Comparison of ENCODE assay signal across 31 cellular contexts in the genomic region with DNA sequence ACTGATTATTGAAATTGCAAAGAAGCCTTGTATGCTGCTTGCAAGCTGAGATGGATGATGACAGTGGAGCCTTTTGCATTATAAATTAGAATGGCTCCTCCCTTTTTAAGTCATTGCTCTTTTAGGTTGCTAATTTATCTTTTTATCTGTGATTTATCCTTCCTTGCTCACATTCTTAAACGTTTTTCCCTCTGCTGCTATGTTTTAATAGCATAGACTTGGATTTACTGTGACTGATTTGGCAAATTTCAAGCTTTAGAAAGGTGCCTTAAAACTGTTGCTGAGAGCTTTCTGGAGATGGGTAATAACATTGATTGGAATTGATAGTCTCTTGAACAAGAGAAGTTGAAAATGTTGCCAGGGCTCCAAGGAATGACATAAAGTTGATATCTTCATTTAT.
DNase-seq lines count a peak whose midpoint lies in the region; ATAC-seq and TF ChIP-seq lines count a peak whose summit lies in the region.
"Had no signal": no experiment of that assay in that cellular context is flagged by ENCODE, and none has a peak within 500 bp of the region (broad histone marks: within the 10 kb centered on the region; RNA-seq: fewer than 3 reads in every experiment).

No MANE protein-coding gene starts in this region.

- H2AFZ ChIP-seq in SK-N-SH (ENCODE audit: low read depth) (no peak overlapping the region), GM23338 (peak overlapping the region; percentile 43; the same call in 1 of the 2 replicates)

- 6% methylated on average over 1 of the region's 1 CpG for WGBS in SK-N-SH (ENCODE audit: low lambda C conversion rate)

- intact Hi-C loops in A673 (cut with micrococcal nuclease; ENCODE audit: unreplicated experiment) = no loop called here

- H3K9me3 ChIP-seq in SK-N-SH (no peaks in the 10 kb centered on the region), A673 (ENCODE audit: low read depth, low read length, poor library complexity, severe bottlenecking) (no peaks in the 10 kb centered on the region)
- H3K9me3 ChIP-seq: A549; BE2C; BLaER1; BLaER1 treated with 17β-estradiol and CSF1 and Interleukin-3, amounts not matched to agents 10 nM and 100 nM; Caco-2 had no signal

- no peaks in the 10 kb centered on the region for H3K9me3 Mint-ChIP-seq in GM23338
- H3K9me3 Mint-ChIP-seq: CD4-positive, alpha-beta memory T cell; CD4-positive, alpha-beta T cell; CD8-positive, alpha-beta memory T cell; CD8-positive, alpha-beta T cell had no signal

- H4K20me1 ChIP-seq in SK-N-SH (ENCODE audit: insufficient read depth) = no peaks in the 10 kb centered on the region
- H4K20me1 ChIP-seq in GM23338 (replicated peaks; ENCODE audit: insufficient read depth) = no peaks in the 10 kb centered on the region
- H4K20me1 ChIP-seq: BLaER1; BLaER1 treated with 17β-estradiol and CSF1 and Interleukin-3, amounts not matched to agents 10 nM and 100 nM had no signal

- H3K9me2 ChIP-seq in SK-N-SH = no peaks in the 10 kb centered on the region
- H3K9me2 ChIP-seq in GM23338 (ENCODE audit: insufficient read depth) = no peaks in the 10 kb centered on the region

- H3K27ac Mint-ChIP-seq in GM23338 = no peak overlapping the region
- H3K27ac Mint-ChIP-seq: B cell; CD14-positive monocyte; CD4-positive, alpha-beta memory T cell; CD4-positive, alpha-beta T cell; CD4-positive, CD25-positive, alpha-beta regulatory T cell; CD8-positive, alpha-beta memory T cell; CD8-positive, alpha-beta T cell had no signal

- H3K79me2 ChIP-seq in SK-N-SH (ENCODE audit: insufficient read depth) (no peaks in the 10 kb centered on the region), GM23338 (replicated peaks; ENCODE audit: insufficient read depth) (no peaks in the 10 kb centered on the region)

- no peak overlapping the region for H3K4me3 Mint-ChIP-seq in GM23338
- H3K4me3 Mint-ChIP-seq: B cell; CD14-positive monocyte; CD4-positive, alpha-beta memory T cell; CD4-positive, alpha-beta T cell; CD4-positive, CD25-positive, alpha-beta regulatory T cell; CD8-positive, alpha-beta memory T cell; CD8-positive, alpha-beta T cell had no signal

- H3F3A ChIP-seq in SK-N-SH (replicated peaks; ENCODE audit: insufficient read depth) (peaks cover 3% of the 10 kb centered on the region), GM23338 (replicated peaks; ENCODE audit: low read depth) (no peaks in the 10 kb centered on the region)

- no peaks in the 10 kb centered on the region for H3K36me3 ChIP-seq in SK-N-SH (replicated peaks in 1 of 2; ENCODE audit: control insufficient read depth in 1 of 2, insufficient read depth in 2 of 2, low read length in 1 of 2)
- no peaks in the 10 kb centered on the region for H3K36me3 ChIP-seq in GM23338 (ENCODE audit: insufficient read depth)
- H3K36me3 ChIP-seq in A673 (ENCODE audit: insufficient read depth, low read length, poor library complexity, severe bottlenecking) = no peaks in the 10 kb centered on the region
- H3K36me3 ChIP-seq: BE2C; BLaER1; BLaER1 treated with 17β-estradiol and CSF1 and Interleukin-3, amounts not matched to agents 10 nM and 100 nM had no signal

- peaks cover 4% of the 10 kb centered on the region; the same call in 1 of the 3 replicates for H3K4me1 Mint-ChIP-seq in GM23338
- H3K4me1 Mint-ChIP-seq: B cell; CD14-positive monocyte; CD8-positive, alpha-beta memory T cell had no signal

- POLR2A ChIA-PET in SK-N-SH (lab: Yijun Ruan, JAX) (no interaction called here), A673 (lab: Charles Lee; ENCODE audit: low non-redundant PET) (no interaction called here)

- no peaks in the 10 kb centered on the region for H3K36me3 Mint-ChIP-seq in GM23338 (ENCODE audit: low read depth)
- H3K36me3 Mint-ChIP-seq: CD14-positive monocyte; CD4-positive, alpha-beta memory T cell; CD8-positive, alpha-beta memory T cell; CD8-positive, alpha-beta T cell had no signal

- CTCF ChIA-PET in SK-N-SH (lab: Yijun Ruan, JAX) (interaction anchor here (1.0 to 1.4 kb wide), 2 partner anchors 22 kb away, joined by 3 read pairs; no protein-coding TSS in a partner anchor), A673 (lab: Charles Lee) (no interaction called here)

- H3K4me2 ChIP-seq in SK-N-SH (no peak overlapping the region), GM23338 (no peak overlapping the region)
- H3K4me2 ChIP-seq: A549; BLaER1; BLaER1 treated with 17β-estradiol and CSF1 and Interleukin-3, amounts not matched to agents 10 nM and 100 nM had no signal

- H3K27ac ChIP-seq in SK-N-SH (ENCODE audit: low read depth in 2 of 2, low read length in 1 of 2) = no peak overlapping the region
- no peak overlapping the region for H3K27ac ChIP-seq in GM23338 (ENCODE audit: low read depth)
- no peak overlapping the region for H3K27ac ChIP-seq in A673 (ENCODE audit: low read depth, low read length, poor library complexity, severe bottlenecking)
- H3K27ac ChIP-seq: 22Rv1; A549; BLaER1; BLaER1 treated with 17β-estradiol and CSF1 and Interleukin-3, amounts not matched to agents 10 nM and 100 nM; C4-2B had no signal

- no peak for TF ChIP-seq EP300 in SK-N-SH (IDR thresholded peaks at IDR 0.05; ENCODE audit: borderline replicate concordance in 1 of 2, low read depth in 1 of 2, low read length in 1 of 2)

- no peaks in the 10 kb centered on the region for H3K27me3 ChIP-seq in SK-N-SH (ENCODE audit: insufficient read depth)
- no peaks in the 10 kb centered on the region for H3K27me3 ChIP-seq in GM23338 (ENCODE audit: insufficient read depth)
- H3K27me3 ChIP-seq in A673 (replicated peaks; ENCODE audit: insufficient read depth, low read depth, low read length, poor library complexity) = no peaks in the 10 kb centered on the region
- H3K27me3 ChIP-seq: BE2C; BLaER1; BLaER1 treated with 17β-estradiol and CSF1 and Interleukin-3, amounts not matched to agents 10 nM and 100 nM had no signal

- no peak for TF ChIP-seq CTCF in SK-N-SH (IDR thresholded peaks at IDR 0.05)
- no peak for TF ChIP-seq CTCF in GM23338 (conservative IDR thresholded peaks at IDR 0.05; ENCODE audit: low read depth in 2 of 2)
- no peak for TF ChIP-seq CTCF in A673 (conservative IDR thresholded peaks at IDR 0.05; ENCODE audit: low read depth, low read length)

- peaks cover 0 to 9% of the 10 kb centered on the region in 2 experiments; a peak in 1 of 4 replicates for H3K4me1 ChIP-seq in SK-N-SH (ENCODE audit: control insufficient read depth in 1 of 2, insufficient read depth in 2 of 2, low read depth in 1 of 2, low read length in 1 of 2)
- no peaks in the 10 kb centered on the region for H3K4me1 ChIP-seq in GM23338 (ENCODE audit: insufficient read depth)
- H3K4me1 ChIP-seq in A673 (ENCODE audit: insufficient read depth, low read length, poor library complexity, severe bottlenecking) = no peaks in the 10 kb centered on the region
- H3K4me1 ChIP-seq: BE2C; BLaER1; BLaER1 treated with 17β-estradiol and CSF1 and Interleukin-3, amounts not matched to agents 10 nM and 100 nM; Caco-2 had no signal

- no peak overlapping the region for H3K9ac ChIP-seq in SK-N-SH
- H3K9ac ChIP-seq: BLaER1; BLaER1 treated with 17β-estradiol and CSF1 and Interleukin-3, amounts not matched to agents 10 nM and 100 nM had no signal

- DNase-seq in SK-N-SH (no peak), GM23338 (ENCODE audit: low spot score) (no peak), A673 (ENCODE audit: low spot score) (no peak)
- DNase-seq: 8988T; ACHN; AML-193; BE2C; C1 segment of cervical spinal cord; Caco-2; Calu3; CD4-positive, alpha-beta memory T cell; CD4-positive, alpha-beta T cell; CD4-positive, CD25-positive, alpha-beta regulatory T cell; CD8-positive, alpha-beta memory T cell; CD8-positive, alpha-beta T cell; COR-L47; DMS 273 treated with DMSO at 0.1 percent for 48 hours; DMS153; DMS53; DMS79; DMS79 treated with DMSO at 0.1 percent for 48 hours; DND-41; EL had no signal

- ATAC-seq in SK-N-SH treated with all-trans-retinoic acid at 6 μM for 48 hours (peak; percentile 53; the same call in 2 of the 3 replicates), GM23338 (no peak)
- ATAC-seq: A549; CD8-positive, alpha-beta T cell had no signal

- TF ChIP-seq RAD21 in SK-N-SH (IDR thresholded peaks at IDR 0.05; ENCODE audit: low read length) = no peak

- H3K4me3 ChIP-seq in SK-N-SH (ENCODE audit: low read depth in 2 of 2, low read length in 1 of 2) (no peak overlapping the region), GM23338 (no peak overlapping the region), A673 (ENCODE audit: low read depth, low read length, poor library complexity, severe bottlenecking) (no peak overlapping the region)
- H3K4me3 ChIP-seq: A549; BLaER1; BLaER1 treated with 17β-estradiol and CSF1 and Interleukin-3, amounts not matched to agents 10 nM and 100 nM had no signal

- H3K27me3 Mint-ChIP-seq in GM23338 (ENCODE audit: insufficient read depth, low read depth, poor library complexity) = no peaks in the 10 kb centered on the region
- H3K27me3 Mint-ChIP-seq: CD4-positive, CD25-positive, alpha-beta regulatory T cell had no signal

- BruUV-seq in A673 (replicated peaks; lab: Mats Ljungman, UMichigan) = no TSS peak

TF ChIP-seq in SK-N-SH, 30 proteins besides CTCF, POLR2A, EP300 and RAD21 (continues in another document):
- TF ChIP-seq MXI1 (IDR thresholded peaks at IDR 0.05; ENCODE audit: low read depth, low read length) (no peak), USF1 (IDR thresholded peaks at IDR 0.05; ENCODE audit: borderline replicate concordance, low read depth) (no peak)
